Comparison of ENCODE assay signal across 1 cellular context in genomic region chr2:218286570-218287459, GRCh38.
A peak's percentile ranks its signal among the peaks of the same experiment; 100 is the strongest.
TF ChIP-seq lines count a peak whose summit lies in the region.

No MANE protein-coding gene starts in this region.

TF ChIP-seq in SK-N-SH, 30 proteins besides CTCF, POLR2A, EP300 and RAD21 (continued from another document):
- 0 out of 2 replicates have a peak, but pooled peaks have one; percentile 24 for TF ChIP-seq YY1 (IDR thresholded peaks at IDR 0.05; ENCODE audit: low read depth)
- TF ChIP-seq USF1 (IDR thresholded peaks at IDR 0.05; ENCODE audit: borderline replicate concordance, low read depth): peak; percentile 46; the same call in 1 of the 2 replicates
- no peak for TF ChIP-seq SMC3 (IDR thresholded peaks at IDR 0.05; ENCODE audit: low read depth, low read length)
- no peak for TF ChIP-seq FOSL2 (IDR thresholded peaks at IDR 0.05; ENCODE audit: borderline replicate concordance, low read depth)
- no peak for TF ChIP-seq GATA2 (CRISPR knock-in tag; IDR thresholded peaks at IDR 0.05)
- TF ChIP-seq NRF1 (IDR thresholded peaks at IDR 0.05; ENCODE audit: low read depth, low read length): peak; percentile 21; the same call in 1 of the 2 replicates
- no peak for TF ChIP-seq ELF1 (IDR thresholded peaks at IDR 0.05)
- peak; percentile 25; the same call in 1 of the 2 replicates for TF ChIP-seq NFIC (IDR thresholded peaks at IDR 0.05; ENCODE audit: borderline replicate concordance)
- TF ChIP-seq EZH2phosphoT487 (IDR thresholded peaks at IDR 0.05; ENCODE audit: borderline replicate concordance, low read depth): no peak
- no peak for TF ChIP-seq MXI1 (IDR thresholded peaks at IDR 0.05; ENCODE audit: low read depth, low read length)
- no peak for TF ChIP-seq FOXJ3 (CRISPR knock-in tag; IDR thresholded peaks at IDR 0.05)
- no peak for TF ChIP-seq RXRA (IDR thresholded peaks at IDR 0.05; ENCODE audit: borderline replicate concordance, low read depth)
- TF ChIP-seq TEAD4 (IDR thresholded peaks at IDR 0.05; ENCODE audit: borderline replicate concordance, insufficient read depth): no peak
- 0 out of 2 replicates have a peak, but pooled peaks have one; percentile 7 for TF ChIP-seq ZBTB33 (IDR thresholded peaks at IDR 0.05; ENCODE audit: borderline replicate concordance, low read depth)
- TF ChIP-seq CHD2 (IDR thresholded peaks at IDR 0.05; ENCODE audit: low read length, partially characterized antibody): no peak
- TF ChIP-seq SIN3A (IDR thresholded peaks at IDR 0.05; ENCODE audit: borderline replicate concordance, low read depth, low read length): peak; percentile 42; the same call in 1 of the 2 replicates
- TF ChIP-seq RCOR1 (IDR thresholded peaks at IDR 0.05; ENCODE audit: low read length): no peak
- peak; percentile 94 for TF ChIP-seq PBX3 (IDR thresholded peaks at IDR 0.05)
- TF ChIP-seq FOXM1 (IDR thresholded peaks at IDR 0.05; ENCODE audit: low read depth): no peak
- TF ChIP-seq RFX5 (IDR thresholded peaks at IDR 0.05; ENCODE audit: low read length): no peak
- no peak; the same call in 1 of the 2 replicates for TF ChIP-seq REST (IDR thresholded peaks at IDR 0.05; ENCODE audit: low read depth, low read length)
- TF ChIP-seq POLR2AphosphoS5 (IDR thresholded peaks at IDR 0.05; ENCODE audit: low read depth, low read length): peak; percentile 61; the same call in 1 of the 2 replicates
- peak; percentile 57; the same call in 1 of the 2 replicates for TF ChIP-seq MAX (IDR thresholded peaks at IDR 0.05; ENCODE audit: low read depth)
- TF ChIP-seq GABPA (IDR thresholded peaks at IDR 0.05; ENCODE audit: low read depth): no peak
- TF ChIP-seq IRF3 (IDR thresholded peaks at IDR 0.05; ENCODE audit: low read depth, low read length): no peak
